In the genomic region with DNA sequence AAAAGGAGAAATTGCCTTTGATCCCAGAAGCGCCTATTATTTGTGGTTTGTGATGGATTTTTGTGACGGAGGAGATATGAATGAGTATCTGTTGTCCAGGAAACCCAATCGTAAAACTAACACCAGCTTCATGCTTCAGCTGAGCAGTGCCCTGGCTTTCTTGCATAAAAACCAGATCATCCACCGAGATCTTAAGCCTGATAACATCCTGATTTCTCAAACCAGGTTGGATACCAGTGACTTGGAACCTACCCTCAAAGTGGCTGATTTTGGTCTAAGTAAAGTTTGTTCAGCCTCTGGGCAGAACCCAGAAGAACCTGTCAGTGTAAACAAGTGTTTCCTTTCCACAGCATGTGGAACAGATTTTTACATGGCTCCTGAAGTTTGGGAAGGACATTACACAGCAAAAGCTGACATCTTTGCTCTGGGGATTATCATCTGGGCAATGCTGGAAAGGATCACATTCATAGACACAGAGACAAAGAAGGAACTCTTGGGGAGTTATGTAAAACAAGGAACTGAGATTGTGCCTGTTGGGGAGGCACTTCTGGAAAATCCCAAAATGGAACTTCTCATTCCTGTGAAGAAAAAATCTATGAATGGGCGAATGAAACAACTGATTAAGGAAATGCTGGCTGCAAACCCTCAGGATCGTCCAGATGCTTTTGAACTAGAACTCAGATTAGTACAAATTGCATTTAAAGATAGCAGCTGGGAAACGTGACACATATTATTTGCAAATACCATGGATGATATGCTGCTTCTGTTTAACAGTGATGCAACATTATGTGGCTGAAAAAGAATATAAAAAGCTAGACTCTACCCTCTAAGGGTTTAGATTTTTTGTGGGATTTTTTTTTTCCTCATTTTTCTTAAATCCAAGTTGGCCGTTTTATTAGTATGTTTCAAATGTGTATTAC, we compare ENCODE assay signal across 1 cellular context.
TF ChIP-seq lines count a peak whose summit lies in the region.

No MANE protein-coding gene starts in this region.

TF ChIP-seq in K562, 482 proteins besides CTCF, POLR2A, EP300 and RAD21 (continued from another document):
- TF ChIP-seq, protein P1, sequence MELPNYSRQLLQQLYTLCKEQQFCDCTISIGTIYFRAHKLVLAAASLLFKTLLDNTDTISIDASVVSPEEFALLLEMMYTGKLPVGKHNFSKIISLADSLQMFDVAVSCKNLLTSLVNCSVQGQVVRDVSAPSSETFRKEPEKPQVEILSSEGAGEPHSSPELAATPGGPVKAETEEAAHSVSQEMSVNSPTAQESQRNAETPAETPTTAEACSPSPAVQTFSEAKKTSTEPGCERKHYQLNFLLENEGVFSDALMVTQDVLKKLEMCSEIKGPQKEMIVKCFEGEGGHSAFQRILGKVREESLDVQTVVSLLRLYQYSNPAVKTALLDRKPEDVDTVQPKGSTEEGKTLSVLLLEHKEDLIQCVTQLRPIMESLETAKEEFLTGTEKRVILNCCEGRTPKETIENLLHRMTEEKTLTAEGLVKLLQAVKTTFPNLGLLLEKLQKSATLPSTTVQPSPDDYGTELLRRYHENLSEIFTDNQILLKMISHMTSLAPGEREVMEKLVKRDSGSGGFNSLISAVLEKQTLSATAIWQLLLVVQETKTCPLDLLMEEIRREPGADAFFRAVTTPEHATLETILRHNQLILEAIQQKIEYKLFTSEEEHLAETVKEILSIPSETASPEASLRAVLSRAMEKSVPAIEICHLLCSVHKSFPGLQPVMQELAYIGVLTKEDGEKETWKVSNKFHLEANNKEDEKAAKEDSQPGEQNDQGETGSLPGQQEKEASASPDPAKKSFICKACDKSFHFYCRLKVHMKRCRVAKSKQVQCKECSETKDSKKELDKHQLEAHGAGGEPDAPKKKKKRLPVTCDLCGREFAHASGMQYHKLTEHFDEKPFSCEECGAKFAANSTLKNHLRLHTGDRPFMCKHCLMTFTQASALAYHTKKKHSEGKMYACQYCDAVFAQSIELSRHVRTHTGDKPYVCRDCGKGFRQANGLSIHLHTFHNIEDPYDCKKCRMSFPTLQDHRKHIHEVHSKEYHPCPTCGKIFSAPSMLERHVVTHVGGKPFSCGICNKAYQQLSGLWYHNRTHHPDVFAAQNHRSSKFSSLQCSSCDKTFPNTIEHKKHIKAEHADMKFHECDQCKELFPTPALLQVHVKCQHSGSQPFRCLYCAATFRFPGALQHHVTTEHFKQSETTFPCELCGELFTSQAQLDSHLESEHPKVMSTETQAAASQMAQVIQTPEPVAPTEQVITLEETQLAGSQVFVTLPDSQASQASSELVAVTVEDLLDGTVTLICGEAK (IDR thresholded peaks at IDR 0.05), result no peak
- TF ChIP-seq, protein P1 (CRISPR knock-in tag; IDR thresholded peaks at IDR 0.05), result no peak
- TF ChIP-seq ZNF140 (CRISPR knock-in tag; IDR thresholded peaks at IDR 0.05) (no peak), ZFP30 (CRISPR knock-in tag; IDR thresholded peaks at IDR 0.05; ENCODE audit: borderline replicate concordance) (no peak), ETV6 (IDR thresholded peaks at IDR 0.05; ENCODE audit: borderline replicate concordance in 1 of 2, low read depth in 2 of 2, low read length in 1 of 2) (no peak), ETV6 (CRISPR knock-in tag; IDR thresholded peaks at IDR 0.05; ENCODE audit: borderline replicate concordance) (no peak)
